Comparison of ENCODE assay signal across 25 cellular contexts in the genomic region with DNA sequence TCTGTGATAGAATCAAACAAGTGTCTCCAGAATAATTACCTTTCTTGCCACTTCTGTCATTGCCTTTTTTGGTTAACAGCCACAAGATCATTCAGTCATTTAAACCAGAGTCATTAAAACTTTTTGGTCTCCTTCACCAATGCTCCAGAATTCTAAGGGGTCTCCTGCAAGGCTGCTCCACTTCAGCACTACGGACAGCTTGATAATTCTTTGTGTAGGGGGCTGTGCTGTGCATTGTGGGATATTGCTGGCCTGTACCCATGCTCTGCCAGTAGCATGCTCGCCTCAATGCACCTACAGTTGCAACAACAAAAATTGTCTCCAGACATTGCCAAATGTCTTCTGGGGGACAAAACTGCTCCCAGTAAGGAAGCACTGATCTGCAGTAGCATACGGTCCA. TPM values are rescaled to one million over a fixed set of nuclear protein-coding genes. Genes with fewer than 3 reads are reported as not detected.
"Had no signal": no experiment of that assay in that cellular context is flagged by ENCODE, and none has a peak within 500 bp of the region (broad histone marks: within the 10 kb centered on the region; RNA-seq: fewer than 3 reads in every experiment).

No MANE protein-coding gene starts in this region.

- H3K4me3 ChIP-seq: K562, Peyer's patch, SJCRH30 had no signal

- H3K4me3 Mint-ChIP-seq: T-cell had no signal

- ATAC-seq: HepG2, K562, PC-3, Right ventricle myocardium inferior, T-cell had no signal

- H3K27ac Mint-ChIP-seq: T-cell had no signal

- H3K9ac ChIP-seq: KMS-11 had no signal

- H3K4me2 ChIP-seq: KMS-11 had no signal

- H3K27ac ChIP-seq: KMS-11, Peyer's patch, SJCRH30 had no signal

- DNase-seq: IMR-90, Kasumi-1, MM.1S, NCI-H1092 treated with DMSO at 0.1 percent for 48 hours, NCI-H1436, NCI-H187, NCI-H2029, NCI-H2081 treated with DMSO at 0.1 percent for 48 hours, NCI-H2171, NCI-H226, NCI-H446, NCI-H510A, NCI-H524 treated with DMSO at 0.1 percent for 48 hours, NCI-H69, NCI-H774, PC-3, Peyer's patch, SHP77 treated with DMSO at 0.1 percent for 48 hours, SW 1271, T-cell had no signal

- H3K27me3 ChIP-seq: Peyer's patch, SJCRH30 had no signal

- H3K4me1 ChIP-seq: Peyer's patch had no signal

- H3K36me3 Mint-ChIP-seq: T-cell had no signal

- H3K9me3 ChIP-seq: Peyer's patch, SJCRH30 had no signal

- H3K36me3 ChIP-seq: Peyer's patch, SJCRH30 had no signal

- H3K4me1 Mint-ChIP-seq: T-cell had no signal

RNA-seq across cellular contexts. Expression of a gene that starts 7.3 kb away (rescaled TPM):
- polyA plus RNA-seq: HepG2, IMR-90 had no signal
